ENCODE assay signal across 8 cellular contexts in the genomic region with DNA sequence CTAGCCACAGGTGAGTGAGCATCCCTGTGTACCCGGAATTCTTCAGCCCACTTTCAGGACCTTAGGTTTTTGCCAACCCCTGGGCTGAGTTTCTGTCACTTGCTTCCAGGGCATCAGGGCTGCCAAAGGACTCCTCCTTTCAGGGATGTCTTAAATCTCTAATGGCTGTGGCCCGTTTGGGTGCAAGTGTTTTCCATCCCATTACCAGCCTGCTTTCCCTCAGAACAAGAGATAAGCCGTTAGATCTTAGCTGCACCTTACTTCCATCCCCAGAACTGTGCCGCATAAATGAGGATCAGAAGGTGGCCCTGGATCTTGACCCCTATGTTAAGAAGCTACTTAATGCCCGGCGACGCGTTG. TPM values are rescaled to one million over a fixed set of nuclear protein-coding genes. Genes with fewer than 3 reads are reported as not detected.
DNase-seq lines count a peak whose midpoint lies in the region; ATAC-seq, FAIRE-seq and TF ChIP-seq lines count a peak whose summit lies in the region.

No MANE protein-coding gene starts in this region.

- H3K27me3 ChIP-seq in HUES48 (ENCODE audit: control insufficient read depth, insufficient read depth, low read length) = no peaks in the 10 kb centered on the region
- no peaks in the 10 kb centered on the region for H3K27me3 ChIP-seq in bronchial epithelial cell (ENCODE audit: control insufficient read depth, insufficient read depth, low read length)
- H3K27me3 ChIP-seq in mononuclear cell (ENCODE audit: insufficient read depth, low read length) = no peaks in the 10 kb centered on the region

- WGBS in A549 (ENCODE audit: missing lambda C conversion rate) = 44% methylated on average over 8 of the region's 8 CpGs

- H3K27ac ChIP-seq in A549 = peak overlapping the region; percentile 86 to 94
- peak overlapping the region; percentile 95 for H3K27ac ChIP-seq in HUES48 (ENCODE audit: low read depth, low read length)

- ATAC-seq in A549 (peak; percentile 5 to 6; a peak in 4 of 6 replicates), GM19035 (IDR thresholded peaks at IDR 0.05; ENCODE audit: unreplicated experiment) (no peak), GM21825 (IDR thresholded peaks at IDR 0.05; ENCODE audit: unreplicated experiment) (no peak), HG03135 (IDR thresholded peaks at IDR 0.05; ENCODE audit: unreplicated experiment) (no peak)

- peak overlapping the region; percentile 91; the same call in 1 of the 2 replicates for H3K9ac ChIP-seq in HUES48 (ENCODE audit: low read depth, low read length)

- TF ChIP-seq CTCF in A549 (IDR thresholded peaks at IDR 0.05) = no peak
- TF ChIP-seq CTCF in bronchial epithelial cell (IDR thresholded peaks at IDR 0.05; ENCODE audit: insufficient read depth, low read length, severe bottlenecking) = no peak

- H3K4me1 ChIP-seq in A549 = peaks cover 12% of the 10 kb centered on the region; the same call in 2 of the 3 replicates
- peaks cover 5% of the 10 kb centered on the region for H3K4me1 ChIP-seq in HUES48 (ENCODE audit: control insufficient read depth, insufficient read depth, low read length)
- peaks cover 27% of the 10 kb centered on the region for H3K4me1 ChIP-seq in mononuclear cell (ENCODE audit: insufficient read depth, low read length)

- POLR2A ChIA-PET in A549 (lab: Yijun Ruan, JAX) = interaction anchor here (0.8 to 1.6 kb wide), 5 partner anchors 11 to 331 kb away, joined by 3 to 4 read pairs (median 4); a partner anchor contains a TSS

- peaks cover 40% of the 10 kb centered on the region for H3K36me3 ChIP-seq in HUES48 (ENCODE audit: control insufficient read depth, insufficient read depth, low read length)
- H3K36me3 ChIP-seq in bronchial epithelial cell (ENCODE audit: control insufficient read depth, insufficient read depth, low read length) = peaks cover 18% of the 10 kb centered on the region

- no peak for DNase-seq in A549 (ENCODE audit: low read depth in 1 of 2, low spot score in 1 of 2)
- no peak for DNase-seq in bronchial epithelial cell (ENCODE audit: low read depth)
- no peak for DNase-seq in medulla oblongata (ENCODE audit: extremely low spot score)

- no peak for TF ChIP-seq POLR2A in A549 (IDR thresholded peaks at IDR 0.05; ENCODE audit: low read length)

- FAIRE-seq in A549 (lab: Jason Lieb, UNC) = no peak
- no peak for FAIRE-seq in bronchial epithelial cell (lab: Jason Lieb, UNC)

- peak overlapping the region; percentile 89 for H3K4me2 ChIP-seq in A549

- CTCF ChIA-PET in A549 (lab: Yijun Ruan, JAX) = interaction anchor here (0.7 to 2.1 kb wide), 10 partner anchors 9 to 307 kb away, joined by 3 to 14 read pairs (median 4); a partner anchor contains a TSS

- H3K9me3 ChIP-seq in A549 = no peaks in the 10 kb centered on the region
- no peaks in the 10 kb centered on the region for H3K9me3 ChIP-seq in HUES48 (ENCODE audit: control insufficient read depth, insufficient read depth, low read length)
- H3K9me3 ChIP-seq in mononuclear cell (ENCODE audit: low read depth, low read length) = no peaks in the 10 kb centered on the region

- TF ChIP-seq EP300 in A549 (IDR thresholded peaks at IDR 0.05) = no peak

- no peak for TF ChIP-seq RAD21 in A549 (conservative IDR thresholded peaks at IDR 0.05 in 1 of 2, IDR thresholded peaks at IDR 0.05 in 1 of 2)

- H3K4me3 ChIP-seq in A549 (peak overlapping the region; percentile 69), HUES48 (ENCODE audit: low read depth, low read length) (peak overlapping the region; percentile 100), bronchial epithelial cell (ENCODE audit: low read depth, low read length) (peak overlapping the region; percentile 72), mononuclear cell (ENCODE audit: low read length) (peak overlapping the region; percentile 80)

TF ChIP-seq in A549, 52 proteins besides CTCF, POLR2A, EP300 and RAD21:
- TF ChIP-seq CHD2 (IDR thresholded peaks at IDR 0.05; ENCODE audit: low read length, partially characterized antibody) (no peak), FOSL2 (IDR thresholded peaks at IDR 0.05) (no peak), FOSL2 (CRISPR knock-in tag; IDR thresholded peaks at IDR 0.05) (no peak), FOSB (CRISPR knock-in tag; IDR thresholded peaks at IDR 0.05) (no peak), ESRRA (IDR thresholded peaks at IDR 0.05; ENCODE audit: borderline replicate concordance, low read length) (no peak), HDAC2 (IDR thresholded peaks at IDR 0.05) (no peak), ZNF302 (CRISPR knock-in tag; IDR thresholded peaks at IDR 0.05) (no peak), SREBF2 (IDR thresholded peaks at IDR 0.05) (no peak), CEBPB (IDR thresholded peaks at IDR 0.05) (no peak), HEYL (CRISPR knock-in tag; IDR thresholded peaks at IDR 0.05) (no peak), RARB (CRISPR knock-in tag; IDR thresholded peaks at IDR 0.05) (no peak), TFCP2L1 (CRISPR knock-in tag; IDR thresholded peaks at IDR 0.05) (no peak), POLR2AphosphoS2 (conservative IDR thresholded peaks at IDR 0.05; ENCODE audit: low read length) (no peak), NPAS2 (CRISPR knock-in tag; IDR thresholded peaks at IDR 0.05; ENCODE audit: borderline replicate concordance) (no peak), JUNB (IDR thresholded peaks at IDR 0.05) (no peak), NR3C1 (IDR thresholded peaks at IDR 0.05) (no peak)
- TF ChIP-seq, protein P1, sequence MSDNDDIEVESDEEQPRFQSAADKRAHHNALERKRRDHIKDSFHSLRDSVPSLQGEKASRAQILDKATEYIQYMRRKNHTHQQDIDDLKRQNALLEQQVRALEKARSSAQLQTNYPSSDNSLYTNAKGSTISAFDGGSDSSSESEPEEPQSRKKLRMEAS (IDR thresholded peaks at IDR 0.05) = no peak
- TF ChIP-seq, protein P2, sequence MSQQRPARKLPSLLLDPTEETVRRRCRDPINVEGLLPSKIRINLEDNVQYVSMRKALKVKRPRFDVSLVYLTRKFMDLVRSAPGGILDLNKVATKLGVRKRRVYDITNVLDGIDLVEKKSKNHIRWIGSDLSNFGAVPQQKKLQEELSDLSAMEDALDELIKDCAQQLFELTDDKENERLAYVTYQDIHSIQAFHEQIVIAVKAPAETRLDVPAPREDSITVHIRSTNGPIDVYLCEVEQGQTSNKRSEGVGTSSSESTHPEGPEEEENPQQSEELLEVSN (IDR thresholded peaks at IDR 0.05; ENCODE audit: borderline replicate concordance, low read depth) = no peak
- TF ChIP-seq, protein P3, sequence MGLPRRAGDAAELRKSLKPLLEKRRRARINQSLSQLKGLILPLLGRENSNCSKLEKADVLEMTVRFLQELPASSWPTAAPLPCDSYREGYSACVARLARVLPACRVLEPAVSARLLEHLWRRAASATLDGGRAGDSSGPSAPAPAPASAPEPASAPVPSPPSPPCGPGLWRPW (IDR thresholded peaks at IDR 0.05) = no peak

RNA-seq across cellular contexts. Expression of a gene that starts 0.7 kb away (rescaled TPM):
- polyA plus RNA-seq in A549 (2011; rRNA removed) = 70.1 and 71.4 TPM in 2 replicates
- 48.9 and 54.9 TPM in 2 replicates for polyA plus RNA-seq in A549 (2012; cell fraction: cytosol; rRNA removed)
- 20.5 and 29.9 TPM in 2 replicates for polyA plus RNA-seq in A549 (2012; cell fraction: nucleus; rRNA removed)
- polyA plus RNA-seq in A549 (2017; fragmentation: RNase III; extraction: RNeasy Plus Mini Kit Qiagen cat#74134 plus additional on column Dnase treatment) = 46.6 to 52.6 TPM (median 50.5 TPM) in 3 replicates
- 26.3 and 27.6 TPM in 2 replicates for polyA minus RNA-seq in A549 (2011; rRNA and poly(A)+ RNA removed)
- 59.5 and 61.4 TPM in 2 replicates for total RNA-seq in bronchial epithelial cell
- total RNA-seq in mononuclear cell = 10.2 TPM

RNA-seq across cellular contexts. Expression of a gene that starts 11.6 kb away (rescaled TPM):
- polyA plus RNA-seq in A549 (2011; rRNA removed) = 285 and 339 TPM in 2 replicates
- 249 and 261 TPM in 2 replicates for polyA plus RNA-seq in A549 (2012; cell fraction: cytosol; rRNA removed)
- polyA plus RNA-seq in A549 (2012; cell fraction: nucleus; rRNA removed) = 135 and 172 TPM in 2 replicates
- polyA plus RNA-seq in A549 (2017; fragmentation: RNase III; extraction: RNeasy Plus Mini Kit Qiagen cat#74134 plus additional on column Dnase treatment) = 245 to 257 TPM (median 249 TPM) in 3 replicates
- 222 and 228 TPM in 2 replicates for polyA minus RNA-seq in A549 (2011; rRNA and poly(A)+ RNA removed)
- 78.9 and 114 TPM in 2 replicates for total RNA-seq in bronchial epithelial cell
- 138 TPM for total RNA-seq in mononuclear cell

RNA-seq across cellular contexts. Expression of a gene that starts 19.3 kb away (rescaled TPM):
- 0.34 and 0.39 TPM in 2 replicates for polyA plus RNA-seq in A549 (2011; rRNA removed)
- 0.41 and 0.61 TPM in 2 replicates for polyA plus RNA-seq in A549 (2012; cell fraction: cytosol; rRNA removed)
- polyA plus RNA-seq in A549 (2012; cell fraction: nucleus; rRNA removed) = 1.5 and 1.6 TPM in 2 replicates
- 0.96 to 1.9 TPM (median 1.7 TPM) in 3 replicates for polyA plus RNA-seq in A549 (2017; fragmentation: RNase III; extraction: RNeasy Plus Mini Kit Qiagen cat#74134 plus additional on column Dnase treatment)
- 0.44 and 0.74 TPM in 2 replicates for polyA minus RNA-seq in A549 (2011; rRNA and poly(A)+ RNA removed)
- total RNA-seq in bronchial epithelial cell = under 0.01 TPM in 1 of 2 replicates, not detected in the other
- not detected for total RNA-seq in mononuclear cell

RNA-seq across cellular contexts. Expression of a gene that starts 25.3 kb away (rescaled TPM):
- polyA plus RNA-seq in A549 (2011; rRNA removed) = 81.6 and 98.1 TPM in 2 replicates
- 59.1 and 75.5 TPM in 2 replicates for polyA plus RNA-seq in A549 (2012; cell fraction: cytosol; rRNA removed)
- polyA plus RNA-seq in A549 (2012; cell fraction: nucleus; rRNA removed) = 64.3 and 83.5 TPM in 2 replicates
- 76.1 to 87.8 TPM (median 79.2 TPM) in 3 replicates for polyA plus RNA-seq in A549 (2017; fragmentation: RNase III; extraction: RNeasy Plus Mini Kit Qiagen cat#74134 plus additional on column Dnase treatment)
- 45.5 and 48.5 TPM in 2 replicates for polyA minus RNA-seq in A549 (2011; rRNA and poly(A)+ RNA removed)
- 51.9 and 61.2 TPM in 2 replicates for total RNA-seq in bronchial epithelial cell
- total RNA-seq in mononuclear cell = 75.2 TPM

RNA-seq across cellular contexts. Expression of a gene that starts 30.9 kb away (rescaled TPM):
- polyA plus RNA-seq in A549 (2011; rRNA removed) (0.52 and 0.59 TPM in 2 replicates), A549 (2017; fragmentation: RNase III; extraction: RNeasy Plus Mini Kit Qiagen cat#74134 plus additional on column Dnase treatment) (0.67 to 0.97 TPM (median 0.88 TPM) in 3 replicates)
- 1.1 and 1.4 TPM in 2 replicates for polyA plus RNA-seq in A549 (2012; cell fraction: cytosol; rRNA removed)
- polyA plus RNA-seq in A549 (2012; cell fraction: nucleus; rRNA removed) = 0.22 and 0.41 TPM in 2 replicates
- polyA minus RNA-seq in A549 (2011; rRNA and poly(A)+ RNA removed) = not detected in 2 replicates
- total RNA-seq in bronchial epithelial cell (not detected in 2 replicates), mononuclear cell (not detected)

Comparison
In these comparisons a context has a peak if more than half of its experiments do, and no peak if none do; other contexts are left out.
1. ATAC-seq: peak in A549 (2 of 2); none in GM19035 (single experiment), GM21825 (single experiment) and HG03135 (single experiment).
2. Peak in every context shown above with its lines, with median percentiles within 50 percentile points of each other: H3K4me3 ChIP-seq.